ENCODE assay signal across 11 cellular contexts in the genomic region with DNA sequence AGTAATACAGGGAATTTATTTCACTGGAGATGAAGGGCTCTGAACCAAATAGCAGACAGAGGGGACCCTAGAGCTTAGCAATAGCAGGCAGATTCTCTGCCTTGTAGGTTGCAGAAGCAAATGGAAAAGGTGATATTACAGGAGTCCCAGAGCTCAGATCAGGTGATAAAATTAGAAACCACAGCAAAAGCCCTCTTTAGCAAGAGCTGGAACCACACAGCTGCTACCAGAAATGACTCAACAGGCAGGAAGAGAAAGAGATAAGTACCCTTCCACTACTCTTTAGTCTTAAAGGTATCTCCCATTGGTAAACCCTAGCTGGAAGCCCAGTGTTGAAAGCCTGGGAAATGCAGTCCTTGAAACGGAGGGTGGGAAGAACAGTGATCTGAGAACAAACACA.
DNase-seq lines count a peak whose midpoint lies in the region; ATAC-seq and TF ChIP-seq lines count a peak whose summit lies in the region.
"Had no signal": no experiment of that assay in that cellular context is flagged by ENCODE, and none has a peak within 500 bp of the region (broad histone marks: within the 10 kb centered on the region; RNA-seq: fewer than 3 reads in every experiment).

No MANE protein-coding gene starts in this region.

- H3K4me1 Mint-ChIP-seq in activated T-cell treated with anti-CD3 and anti-CD28 coated beads, Interleukin-2, amount 50 U/mL, for 4 hours (ENCODE audit: low read depth), result peaks cover 7% of the 10 kb centered on the region
- no peaks in the 10 kb centered on the region for H3K4me1 Mint-ChIP-seq in natural killer cell treated with Interleukin-12 subunit alpha and Interleukin-12 subunit beta and Interleukin-15 and Interleukin-18, amount 100 ng/mL, for 72 hours (ENCODE audit: low read depth in 2 of 2)
- peaks cover 24% of the 10 kb centered on the region for H3K4me1 Mint-ChIP-seq in chondrocyte (ENCODE audit: low read depth)

- H3K27ac ChIP-seq in mesodermal cell (ENCODE audit: low read depth, low read length, severe bottlenecking), result peak overlapping the region; percentile 16

- H3K4me3 Mint-ChIP-seq in activated T-cell treated with anti-CD3 and anti-CD28 coated beads, Interleukin-2, amount 50 U/mL, for 4 hours, result no peak overlapping the region
- no peak overlapping the region for H3K4me3 Mint-ChIP-seq in natural killer cell treated with Interleukin-12 subunit alpha and Interleukin-12 subunit beta and Interleukin-15 and Interleukin-18, amount 100 ng/mL, for 72 hours
- no peak overlapping the region for H3K4me3 Mint-ChIP-seq in chondrocyte (ENCODE audit: unreplicated experiment)
- H3K4me3 Mint-ChIP-seq: endodermal cell had no signal

- no peaks in the 10 kb centered on the region for H3K36me3 ChIP-seq in mesodermal cell (ENCODE audit: control insufficient read depth, insufficient read depth, low read length)

- H3K9me3 ChIP-seq in mesodermal cell (ENCODE audit: control insufficient read depth, low read length), result no peaks in the 10 kb centered on the region

- H3K27me3 Mint-ChIP-seq in activated T-cell treated with anti-CD3 and anti-CD28 coated beads, Interleukin-2, amount 50 U/mL, for 4 hours (ENCODE audit: low read depth), result no peaks in the 10 kb centered on the region
- no peaks in the 10 kb centered on the region for H3K27me3 Mint-ChIP-seq in natural killer cell treated with Interleukin-12 subunit alpha and Interleukin-12 subunit beta and Interleukin-15 and Interleukin-18, amount 100 ng/mL, for 72 hours
- no peaks in the 10 kb centered on the region for H3K27me3 Mint-ChIP-seq in chondrocyte (ENCODE audit: low read depth)

- H3K4me1 ChIP-seq in mesodermal cell (ENCODE audit: control insufficient read depth, insufficient read depth, low read length, poor library complexity, severe bottlenecking), result peaks cover 28% of the 10 kb centered on the region

- H3K36me3 Mint-ChIP-seq in activated T-cell treated with anti-CD3 and anti-CD28 coated beads, Interleukin-2, amount 50 U/mL, for 4 hours (ENCODE audit: insufficient read depth), result no peaks in the 10 kb centered on the region
- H3K36me3 Mint-ChIP-seq in natural killer cell treated with Interleukin-12 subunit alpha and Interleukin-12 subunit beta and Interleukin-15 and Interleukin-18, amount 100 ng/mL, for 72 hours, result no peaks in the 10 kb centered on the region
- no peaks in the 10 kb centered on the region for H3K36me3 Mint-ChIP-seq in chondrocyte (ENCODE audit: low read depth)

- ATAC-seq in activated T-cell treated with anti-CD3 and anti-CD28 coated beads, Interleukin-2, amount 50 U/mL, for 4 hours, result peak; percentile 34 to 43
- peak; percentile 99 for ATAC-seq in HG02588 (IDR thresholded peaks at IDR 0.05; ENCODE audit: unreplicated experiment)
- no peak for ATAC-seq in natural killer cell treated with Interleukin-12 subunit alpha and Interleukin-12 subunit beta and Interleukin-15 and Interleukin-18, amount 100 ng/mL, for 72 hours

- WGBS in mesodermal cell (ENCODE audit: insufficient coverage in 2 of 2), 2 experiments, result 33% methylated on average over 1 of the region's 1 CpG; no CpG with 5 or more reads in 1 of the 2 experiments

- TF ChIP-seq CTCF in chondrocyte (IDR thresholded peaks at IDR 0.05), result no peak

- H3K9me3 Mint-ChIP-seq in activated T-cell treated with anti-CD3 and anti-CD28 coated beads, Interleukin-2, amount 50 U/mL, for 4 hours, result peaks cover 3% of the 10 kb centered on the region
- H3K9me3 Mint-ChIP-seq in natural killer cell treated with Interleukin-12 subunit alpha and Interleukin-12 subunit beta and Interleukin-15 and Interleukin-18, amount 100 ng/mL, for 72 hours, result peaks cover 16% of the 10 kb centered on the region
- H3K9me3 Mint-ChIP-seq in chondrocyte (ENCODE audit: low read depth), result peaks cover 3% of the 10 kb centered on the region
- H3K9me3 Mint-ChIP-seq: endodermal cell had no signal

- H3K27ac Mint-ChIP-seq in natural killer cell treated with Interleukin-12 subunit alpha and Interleukin-12 subunit beta and Interleukin-15 and Interleukin-18, amount 100 ng/mL, for 72 hours, result no peak overlapping the region
- no peak overlapping the region for H3K27ac Mint-ChIP-seq in chondrocyte (ENCODE audit: unreplicated experiment)
- H3K27ac Mint-ChIP-seq: endodermal cell had no signal

- DNase-seq in activated T-cell treated with anti-CD3 and anti-CD28 coated beads, Interleukin-2, amount 50 U/mL, for 4 hours, result no peak
- DNase-seq in activated T-cell treated with anti-CD3 and anti-CD28 coated beads, Interleukin-2, amount 50 U/mL, for 48 hours, result no peak
- peak; percentile 63 for DNase-seq in Jurkat, Clone E6-1 (ENCODE audit: low read depth, low spot score)
- no peak for DNase-seq in natural killer cell treated with Interleukin-12 subunit alpha and Interleukin-12 subunit beta and Interleukin-15 and Interleukin-18, amount 100 ng/mL, for 72 hours (ENCODE audit: low spot score)
- DNase-seq in chondrocyte (ENCODE audit: low spot score) (no peak), RKO (ENCODE audit: low spot score) (no peak)
- DNase-seq: activated CD4-positive, alpha-beta T cell treated with anti-CD3 and anti-CD28 coated beads, Interleukin-2, amount 50 U/mL, for 4 hours; endodermal cell; stimulated activated CD4-positive, alpha-beta T cell treated with anti-CD3 and anti-CD28 coated beads, Interleukin-4, amount 100 ng/mL, for 4 hours had no signal

- no peak overlapping the region for H3K4me3 ChIP-seq in Jurkat, Clone E6-1 (ENCODE audit: low read length)
- H3K4me3 ChIP-seq in mesodermal cell (ENCODE audit: extremely low read depth, insufficient read depth, low read length, poor library complexity, severe bottlenecking), result no peak overlapping the region

Comparison
In these comparisons a context has a peak if more than half of its experiments do, and no peak if none do; other contexts are left out.
1. ATAC-seq: peak in activated T-cell treated with anti-CD3 and anti-CD28 coated beads, Interleukin-2, amount 50 U/mL, for 4 hours (2 of 2) and HG02588 (single experiment); none in natural killer cell treated with Interleukin-12 subunit alpha and Interleukin-12 subunit beta and Interleukin-15 and Interleukin-18, amount 100 ng/mL, for 72 hours (0 of 2).